In the genomic region with DNA sequence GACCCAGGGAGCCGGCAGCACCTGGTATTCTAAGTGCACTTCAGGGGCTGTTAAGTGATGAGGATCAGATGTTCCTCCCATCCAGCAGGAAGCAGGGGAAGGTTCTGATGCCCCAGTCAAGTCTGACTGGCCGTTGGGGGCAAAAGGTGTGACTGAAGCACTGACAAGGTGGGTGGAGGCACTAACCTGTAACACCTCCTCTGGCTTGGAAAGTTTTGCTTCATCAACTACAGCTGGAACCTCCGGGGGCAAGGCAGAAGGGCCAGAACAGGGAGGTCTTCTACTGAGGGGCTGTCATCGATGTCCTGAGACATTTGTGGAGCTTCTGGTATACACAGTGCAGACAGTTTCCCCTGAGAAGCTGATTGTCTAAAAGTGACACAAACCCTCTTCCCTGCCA, we compare ENCODE assay signal across 15 cellular contexts. TPM values are rescaled to one million over a fixed set of nuclear protein-coding genes. Genes with fewer than 3 reads are reported as not detected.
DNase-seq lines count a peak whose midpoint lies in the region; ATAC-seq, FAIRE-seq and TF ChIP-seq lines count a peak whose summit lies in the region.
"Had no signal": no experiment of that assay in that cellular context is flagged by ENCODE, and none has a peak within 500 bp of the region (broad histone marks: within the 10 kb centered on the region; RNA-seq: fewer than 3 reads in every experiment).

No MANE protein-coding gene starts in this region.

- FAIRE-seq in GM12891 (lab: Jason Lieb, UNC): no peak
- FAIRE-seq: TTC549 had no signal

- peak overlapping the region; percentile 97 for H3K27ac ChIP-seq in OCI-LY7 (ENCODE audit: low read depth, low read length, poor library complexity, severe bottlenecking)
- H3K27ac ChIP-seq in substantia nigra (ENCODE audit: low read depth, low read length, poor library complexity, severe bottlenecking): no peak overlapping the region
- H3K27ac ChIP-seq: lower lobe of right lung had no signal

- no peaks in the 10 kb centered on the region for H4K20me1 ChIP-seq in OCI-LY7 (ENCODE audit: insufficient read depth, low read length)

- H3K9me3 ChIP-seq in OCI-LY7 (ENCODE audit: low read length): no peaks in the 10 kb centered on the region
- H3K9me3 ChIP-seq: lower lobe of right lung had no signal

- no peak for ATAC-seq in HG03159 (IDR thresholded peaks at IDR 0.05; ENCODE audit: unreplicated experiment)
- ATAC-seq: activated T-cell treated with anti-CD3 and anti-CD28 coated beads, Interleukin-2, amount 50 U/mL, for 4 hours; lower lobe of right lung had no signal

- H3K36me3 Mint-ChIP-seq in immature natural killer cell: peaks cover 0 to 12% (median 5%) of the 10 kb centered on the region in 3 donors
- H3K36me3 Mint-ChIP-seq: brain had no signal

- peak overlapping the region; percentile 43 for H3K4me3 ChIP-seq in OCI-LY7 (ENCODE audit: low read depth, low read length, poor library complexity, severe bottlenecking)
- H3K4me3 ChIP-seq: lower lobe of right lung had no signal

- peaks cover 0 to 4% (median 2%) of the 10 kb centered on the region in 3 donors for H3K27me3 Mint-ChIP-seq in immature natural killer cell (ENCODE audit: low read depth in 3 of 3)

- intact Hi-C loops in OCI-LY7 (cut with micrococcal nuclease; ENCODE audit: unreplicated experiment): loop anchor here (1.0 to 2.0 kb wide), 3 partner anchors 23 to 35 kb away; no protein-coding TSS in a partner anchor

- H3K36me3 ChIP-seq in OCI-LY7 (ENCODE audit: insufficient read depth, low read length): peaks cover 10% of the 10 kb centered on the region; the same call in 1 of the 2 replicates

- peaks cover 99% of the 10 kb centered on the region for H3K4me1 ChIP-seq in OCI-LY7 (ENCODE audit: insufficient read depth, low read length, poor library complexity, severe bottlenecking)

- no peak overlapping the region for H2AFZ ChIP-seq in OCI-LY7 (ENCODE audit: low read length)

- H3K27ac Mint-ChIP-seq in immature natural killer cell: peak overlapping the region in 4 of 6 donors; percentile 23 to 64 (median 38)
- H3K27ac Mint-ChIP-seq: brain had no signal

- no peaks in the 10 kb centered on the region; the same call in 1 of the 2 replicates for H3K79me2 ChIP-seq in OCI-LY7 (ENCODE audit: insufficient read depth, low read depth, low read length)

- peaks cover 37 to 45% of the 10 kb centered on the region in 2 donors for H3K4me1 Mint-ChIP-seq in immature natural killer cell

- no peak overlapping the region for H3K4me3 Mint-ChIP-seq in immature natural killer cell
- H3K4me3 Mint-ChIP-seq: activated T-cell treated with anti-CD3 and anti-CD28 coated beads, Interleukin-2, amount 50 U/mL, for 4 hours; brain; neural crest cell had no signal

- DNase-seq in NCI-H345 (lab: John Stamatoyannopoulos, UW) (peak; percentile 23), NCI-H345 treated with DMSO at 0.1 percent for 48 hours (lab: John Stamatoyannopoulos, UW; ENCODE audit: unreplicated experiment) (no peak), DMS79 treated with DMSO at 0.1 percent for 48 hours (lab: John Stamatoyannopoulos, UW) (peak; percentile 84), OCI-LY7 (ENCODE audit: low spot score) (peak; percentile 75), immature natural killer cell (no peak), substantia nigra (lab: John Stamatoyannopoulos, UW) (no peak), GM12891 (ENCODE audit: insufficient read length, low spot score) (no peak)
- DNase-seq: activated T-cell treated with anti-CD3 and anti-CD28 coated beads, Interleukin-2, amount 50 U/mL, for 4 hours; effector CD4-positive, alpha-beta T cell; lower lobe of right lung; NCI-H748 treated with DMSO at 0.1 percent for 48 hours had no signal

- H3K9me3 Mint-ChIP-seq in immature natural killer cell: no peaks in the 10 kb centered on the region
- H3K9me3 Mint-ChIP-seq: activated T-cell treated with anti-CD3 and anti-CD28 coated beads, Interleukin-2, amount 50 U/mL, for 4 hours; neural crest cell had no signal

- BruUV-seq in OCI-LY7 (replicated peaks; lab: Mats Ljungman, UMichigan): no TSS peak

- POLR2A ChIA-PET in OCI-LY7 (lab: Charles Lee): interaction anchor here (1.2 to 7.0 kb wide), 6 partner anchors 9 to 33 kb away, joined by 5 to 100 read pairs (median 26); a partner anchor contains a TSS

- H3K9me2 ChIP-seq in OCI-LY7 (ENCODE audit: insufficient read depth, low read length): no peaks in the 10 kb centered on the region

- peak overlapping the region; percentile 80 for H3K4me2 ChIP-seq in OCI-LY7 (ENCODE audit: low read length)

- CTCF ChIA-PET in OCI-LY7 (lab: Charles Lee; ENCODE audit: unreplicated experiment): interaction anchor here (2.5 kb wide), 1 partner anchor 9 kb away, joined by 15 read pairs; no protein-coding TSS in a partner anchor

- no peak; the same call in 1 of the 2 replicates for TF ChIP-seq POLR2A in GM12891 (IDR thresholded peaks at IDR 0.05; ENCODE audit: low read depth, low read length)

- TF ChIP-seq CTCF in OCI-LY7 (conservative IDR thresholded peaks at IDR 0.05; ENCODE audit: low read length): no peak

TF ChIP-seq in GM12891, 5 proteins besides CTCF, POLR2A, EP300 and RAD21:
- no peak for TF ChIP-seq PAX5 (IDR thresholded peaks at IDR 0.05; ENCODE audit: insufficient read depth, low read length, severe bottlenecking)
- no peak for TF ChIP-seq SPI1 (IDR thresholded peaks at IDR 0.05; ENCODE audit: low read depth, low read length)
- no peak for TF ChIP-seq TAF1 (IDR thresholded peaks at IDR 0.05; ENCODE audit: low read depth, low read length)
- TF ChIP-seq POU2F2 (IDR thresholded peaks at IDR 0.05; ENCODE audit: low read depth, low read length): no peak
- TF ChIP-seq POLR2AphosphoS5 (IDR thresholded peaks at IDR 0.05; ENCODE audit: low read depth, low read length): no peak

RNA-seq across cellular contexts. Expression of a gene that starts 24.7 kb away (rescaled TPM):
- total RNA-seq in OCI-LY7 (2014; rRNA removed; shearing (Covaris generic)): 102 and 108 TPM in 2 replicates
- 211 and 214 TPM in 2 replicates for total RNA-seq in OCI-LY7 (2022)
- 10 to 100 TPM; 12.1 to 12.9 (median 12.8) TPM for polyA plus RNA-seq in immature natural killer cell
- 65.4 TPM for polyA plus RNA-seq in GM12891 (2012; ENCODE audit: low read depth, missing spikeins)

RNA-seq across cellular contexts. Expression of a gene that starts 24.9 kb away (rescaled TPM):
- 23.7 and 24.2 TPM in 2 replicates for total RNA-seq in OCI-LY7 (2014; rRNA removed; shearing (Covaris generic))
- 40.3 and 50.5 TPM in 2 replicates for total RNA-seq in OCI-LY7 (2022)
- polyA plus RNA-seq in immature natural killer cell: 1 to 10 TPM in 2 of 3 donors, under 1 TPM in 1; 0.67 to 3.4 (median 1.5) TPM
- 107 TPM for polyA plus RNA-seq in GM12891 (2012; ENCODE audit: low read depth, missing spikeins)

RNA-seq across cellular contexts. Expression of a gene that starts 59.0 kb away (rescaled TPM):
- 10.0 and 12.0 TPM in 2 replicates for total RNA-seq in OCI-LY7 (2014; rRNA removed; shearing (Covaris generic))
- total RNA-seq in OCI-LY7 (2022): 33.3 and 36.8 TPM in 2 replicates
- polyA plus RNA-seq in immature natural killer cell: 10 to 100 TPM; 10.1 to 23.1 (median 13.3) TPM
- 12.0 TPM for polyA plus RNA-seq in GM12891 (2012; ENCODE audit: low read depth, missing spikeins)

Comparison
In these comparisons a context has a peak if more than half of its experiments do, and no peak if none do; other contexts are left out.
1. DNase-seq: peak in NCI-H345 (single experiment), DMS79 treated with DMSO at 0.1 percent for 48 hours (single experiment) and OCI-LY7 (single experiment); none in NCI-H345 treated with DMSO at 0.1 percent for 48 hours (single experiment), immature natural killer cell (0 of 3), substantia nigra (0 of 49) and GM12891 (single experiment).